In genomic region chr12:52211716-52212585, GRCh38 we compare ENCODE assay signal across 25 cellular contexts. TPM values are rescaled to one million over a fixed set of nuclear protein-coding genes. Genes with fewer than 3 reads are reported as not detected.
DNase-seq lines count a peak whose midpoint lies in the region; ATAC-seq and TF ChIP-seq lines count a peak whose summit lies in the region.
"Had no signal": no experiment of that assay in that cellular context is flagged by ENCODE, and none has a peak within 500 bp of the region (broad histone marks: within the 10 kb centered on the region; RNA-seq: fewer than 3 reads in every experiment).

No MANE protein-coding gene starts in this region.

- H2BK20ac ChIP-seq in IMR-90 (ENCODE audit: low read depth, low read length) = no peak overlapping the region; the same call in 1 of the 2 replicates

- no peak overlapping the region for H3K18ac ChIP-seq in IMR-90 (ENCODE audit: low read depth, low read length)

- 89% methylated on average over 1 of the region's 13 CpGs; no CpG with 5 or more reads in 1 of the 2 experiments for WGBS in IMR-90 (ENCODE audit: extremely low coverage in 2 of 2, insufficient read length in 1 of 2), 2 experiments
- 82 to 89% (median 86%) methylated on average over 13 of the region's 13 CpGs for WGBS in ovary, 3 donors

- TF ChIP-seq POLR2A in IMR-90 (IDR thresholded peaks at IDR 0.05; ENCODE audit: low read depth, low read length) = no peak
- no peak for TF ChIP-seq POLR2A in ovary (IDR thresholded peaks at IDR 0.05)

- H3K27me3 Mint-ChIP-seq in activated CD4-positive, alpha-beta memory T cell treated with anti-CD3 and anti-CD28 coated beads for 36 hours = peaks cover 13% of the 10 kb centered on the region

- H3K4me1 ChIP-seq in BE2C = peaks cover 50% of the 10 kb centered on the region
- peaks cover 10% of the 10 kb centered on the region for H3K4me1 ChIP-seq in IMR-90 (ENCODE audit: control insufficient read depth, insufficient read depth, low read length)
- no peaks in the 10 kb centered on the region for H3K4me1 ChIP-seq in ovary (ENCODE audit: insufficient read depth)

- H3K9ac ChIP-seq in IMR-90 (ENCODE audit: low read depth, low read length) = no peak overlapping the region
- H3K9ac ChIP-seq: SK-N-SH had no signal

- H3K9me3 ChIP-seq in BE2C (no peaks in the 10 kb centered on the region), IMR-90 (ENCODE audit: control insufficient read depth, insufficient read depth, low read length) (no peaks in the 10 kb centered on the region), ovary (no peaks in the 10 kb centered on the region)
- H3K9me3 ChIP-seq: gastrocnemius medialis, SK-N-SH, transverse colon had no signal

- H2AK5ac ChIP-seq in IMR-90 (ENCODE audit: low read depth, low read length) = peak overlapping the region; percentile 79

- no peak overlapping the region for H3K4me2 ChIP-seq in IMR-90 (ENCODE audit: low read depth, low read length)
- H3K4me2 ChIP-seq: GM23338, SK-N-SH had no signal

- H4K8ac ChIP-seq in IMR-90 (ENCODE audit: low read depth in 2 of 2, low read length in 2 of 2) = no peak overlapping the region

- no peak for TF ChIP-seq EP300 in ovary (IDR thresholded peaks at IDR 0.05)

- H3K9me3 Mint-ChIP-seq in activated CD4-positive, alpha-beta memory T cell treated with anti-CD3 and anti-CD28 coated beads for 36 hours = no peaks in the 10 kb centered on the region
- H3K9me3 Mint-ChIP-seq: activated B cell treated with CpG ODN at 0.5 μM for 24 hours; activated T-cell treated with anti-CD3 and anti-CD28 coated beads, Interleukin-2, amount 50 U/mL, for 72 hours; central memory CD8-positive, alpha-beta T cell; GM23338; IgD-negative memory B cell; nephron progenitor cell had no signal

- peaks cover 20% of the 10 kb centered on the region for H3K9me1 ChIP-seq in IMR-90 (ENCODE audit: insufficient read depth, low read length)

- dilution Hi-C loops in IMR-90 (cut with HindIII; ENCODE audit: low sequenced_read_pairs, unreplicated experiment) = no loop called here

- no peak overlapping the region for H2BK15ac ChIP-seq in IMR-90 (ENCODE audit: low read depth, low read length)

- H3K27ac Mint-ChIP-seq in activated CD4-positive, alpha-beta memory T cell treated with anti-CD3 and anti-CD28 coated beads for 36 hours = no peak overlapping the region
- H3K27ac Mint-ChIP-seq: activated B cell treated with CpG ODN at 0.5 μM for 24 hours; activated T-cell treated with anti-CD3 and anti-CD28 coated beads, Interleukin-2, amount 50 U/mL, for 72 hours; GM23338; IgD-negative memory B cell; nephron progenitor cell had no signal

- no peak for ATAC-seq in IMR-90 (ENCODE audit: low read depth)
- ATAC-seq: activated T-cell treated with anti-CD3 and anti-CD28 coated beads, Interleukin-2, amount 50 U/mL, for 72 hours; gastrocnemius medialis; GM23338; sciatic nerve had no signal

- in situ Hi-C loops in IMR-90 (cut with MboI; ENCODE audit: low sequenced_read_pairs) = no loop called here

- no peaks in the 10 kb centered on the region for H3K36me3 Mint-ChIP-seq in activated CD4-positive, alpha-beta memory T cell treated with anti-CD3 and anti-CD28 coated beads for 36 hours

- no peaks in the 10 kb centered on the region for H4K20me1 ChIP-seq in IMR-90 (ENCODE audit: insufficient read depth, low read length)

- intact Hi-C loops in IMR-90 (cut with micrococcal nuclease) (loop anchor here (2.0 to 10.0 kb wide), 4 partner anchors 55 to 663 kb away; no protein-coding TSS in a partner anchor), ovary (cut with DNase I) (loop anchor here in 3 of 4 donors (2.0 to 5.0 kb wide), 2 partner anchors 55 kb away; no protein-coding TSS in a partner anchor)
- intact Hi-C loops in activated CD4-positive, alpha-beta memory T cell treated with anti-CD3 and anti-CD28 coated beads for 36 hours (cut with micrococcal nuclease) = no loop called here

- H3K4me1 Mint-ChIP-seq in activated CD4-positive, alpha-beta memory T cell treated with anti-CD3 and anti-CD28 coated beads for 36 hours (ENCODE audit: low read depth) = no peaks in the 10 kb centered on the region
- H3K4me1 Mint-ChIP-seq: activated B cell treated with CpG ODN at 0.5 μM for 24 hours; central memory CD8-positive, alpha-beta T cell had no signal

- DNase-seq in BE2C (peak; percentile 5), IMR-90 (no peak), epidermal melanocyte (ENCODE audit: insufficient read length, low spot score) (peak; percentile 2), ovary (peak in 3 of 5 donors; percentile 6 to 19 (median 9)), NCI-H2029 treated with DMSO at 0.1 percent for 48 hours (lab: John Stamatoyannopoulos, UW) (no peak)
- DNase-seq in activated CD4-positive, alpha-beta memory T cell treated with anti-CD3 and anti-CD28 coated beads for 36 hours = no peak
- DNase-seq in activated naive CD4-positive, alpha-beta T cell treated with anti-CD3 and anti-CD28 coated beads, Interleukin-2, amount 50 U/mL, for 16 hours = no peak
- DNase-seq: activated B cell treated with CpG ODN at 0.5 μM for 24 hours; activated CD4-positive, alpha-beta T cell treated with anti-CD3 and anti-CD28 coated beads, Interleukin-2, amount 50 U/mL, for 1 hour; activated T-cell treated with anti-CD3 and anti-CD28 coated beads, Interleukin-2, amount 50 U/mL, for 72 hours; hippocampal formation; mammary epithelial cell; NCI-H2171; NCI-H510A treated with DMSO at 0.1 percent for 48 hours; nephron progenitor cell; SK-N-SH; stimulated activated CD4-positive, alpha-beta T cell treated with anti-CD3 and anti-CD28 coated beads, Interleukin-4, amount 100 ng/mL, for 24 hours; transverse colon had no signal

- no peaks in the 10 kb centered on the region for H3K79me1 ChIP-seq in IMR-90 (ENCODE audit: low read depth in 1 of 2, low read length in 2 of 2)

- H3K23ac ChIP-seq in IMR-90 (ENCODE audit: low read depth, low read length) = no peak overlapping the region

- no peaks in the 10 kb centered on the region for H3K36me3 ChIP-seq in BE2C
- no peaks in the 10 kb centered on the region for H3K36me3 ChIP-seq in IMR-90 (ENCODE audit: control insufficient read depth, insufficient read depth, low read length)
- H3K36me3 ChIP-seq in ovary = no peaks in the 10 kb centered on the region
- H3K36me3 ChIP-seq: gastrocnemius medialis, transverse colon had no signal

- no peak overlapping the region for H4K5ac ChIP-seq in IMR-90 (ENCODE audit: low read depth, low read length)

- no peak for TF ChIP-seq RAD21 in IMR-90 (IDR thresholded peaks at IDR 0.05; ENCODE audit: low read length)

- no TSS peak for BruUV-seq in IMR-90 (replicated peaks; lab: Mats Ljungman, UMichigan)

- no peak overlapping the region for H2AK9ac ChIP-seq in IMR-90 (replicated peaks; ENCODE audit: low read depth, low read length, poor library complexity)

- no peak overlapping the region for H3K4me3 Mint-ChIP-seq in activated CD4-positive, alpha-beta memory T cell treated with anti-CD3 and anti-CD28 coated beads for 36 hours
- H3K4me3 Mint-ChIP-seq: activated B cell treated with CpG ODN at 0.5 μM for 24 hours; activated T-cell treated with anti-CD3 and anti-CD28 coated beads, Interleukin-2, amount 50 U/mL, for 72 hours; central memory CD8-positive, alpha-beta T cell; GM23338; IgD-negative memory B cell; nephron progenitor cell had no signal

- H3K4ac ChIP-seq in IMR-90 (ENCODE audit: low read depth, low read length) = no peak overlapping the region

- H2BK120ac ChIP-seq in IMR-90 (ENCODE audit: low read depth, low read length) = 0 out of 2 replicates have a peak overlapping the region, but pooled peaks have one; percentile 53

- H2BK5ac ChIP-seq in IMR-90 (ENCODE audit: low read depth, low read length, poor library complexity, severe bottlenecking) = no peak overlapping the region

- no peak overlapping the region for H3K14ac ChIP-seq in IMR-90 (replicated peaks; ENCODE audit: low read depth, low read length)

- no peak overlapping the region; the same call in 1 of the 2 replicates for H4K91ac ChIP-seq in IMR-90 (ENCODE audit: insufficient read depth, low read depth, low read length)

- H3K27ac ChIP-seq in IMR-90 (ENCODE audit: insufficient read depth, low read length) = no peak overlapping the region
- no peak overlapping the region for H3K27ac ChIP-seq in ovary
- H3K27ac ChIP-seq: gastrocnemius medialis, transverse colon had no signal

- H3K4me3 ChIP-seq in BE2C (ENCODE audit: low read depth, low read length) (no peak overlapping the region), IMR-90 (ENCODE audit: insufficient read depth, low read depth, low read length) (no peak overlapping the region), ovary (no peak overlapping the region)
- H3K4me3 ChIP-seq: gastrocnemius medialis, GM23338, transverse colon had no signal

- TF ChIP-seq CTCF in BE2C (IDR thresholded peaks at IDR 0.05; ENCODE audit: low read depth, low read length) (no peak), IMR-90 (conservative IDR thresholded peaks at IDR 0.05; ENCODE audit: low read depth, low read length) (no peak), ovary (IDR thresholded peaks at IDR 0.05) (no peak)

- CTCF ChIA-PET in IMR-90 (lab: Yijun Ruan, JAX) = no interaction called here
- CTCF ChIA-PET in activated CD4-positive, alpha-beta memory T cell treated with anti-CD3 and anti-CD28 coated beads for 36 hours (lab: Charles Lee) = interaction anchor here (0.6 to 2.9 kb wide), 6 partner anchors 10 to 100 kb away, joined by 3 to 17 read pairs (median 4); no protein-coding TSS in a partner anchor

- H3K27me3 ChIP-seq in BE2C = no peaks in the 10 kb centered on the region
- no peaks in the 10 kb centered on the region for H3K27me3 ChIP-seq in IMR-90 (ENCODE audit: control insufficient read depth, insufficient read depth, low read length)
- no peaks in the 10 kb centered on the region for H3K27me3 ChIP-seq in ovary
- H3K27me3 ChIP-seq: gastrocnemius medialis, transverse colon had no signal

- H3K56ac ChIP-seq in IMR-90 (ENCODE audit: extremely low read depth, insufficient read depth, low read length) = no peak overlapping the region

- POLR2A ChIA-PET in IMR-90 (lab: Charles Lee; ENCODE audit: unreplicated experiment) = no interaction called here
- POLR2A ChIA-PET in activated CD4-positive, alpha-beta memory T cell treated with anti-CD3 and anti-CD28 coated beads for 36 hours (lab: Charles Lee) = no interaction called here

- no peak overlapping the region for H2AFZ ChIP-seq in IMR-90 (replicated peaks; ENCODE audit: low read length, poor library complexity)
- H2AFZ ChIP-seq: GM23338 had no signal

RNA-seq across cellular contexts. Expression of gene KRT80, which starts 20.1 kb away (rescaled TPM):
- polyA plus RNA-seq in BE2C (2012; ENCODE audit: insufficient read depth, insufficient read length, low read depth) = 0.52 TPM
- total RNA-seq in IMR-90 (2012; rRNA removed) = 0.54 and 0.56 TPM in 2 replicates
- polyA plus RNA-seq in IMR-90 (2012; rRNA removed) = 3.4 TPM in 2 replicates
- 1.2 and 2.4 TPM in 2 replicates for polyA plus RNA-seq in IMR-90 (2012; cell fraction: cytosol; rRNA removed)
- polyA plus RNA-seq in IMR-90 (2012; cell fraction: nucleus; rRNA removed; ENCODE audit: low replicate concordance) = 14.7 and 18.0 TPM in 2 replicates
- total RNA-seq in ovary = 10 to 100 TPM in 1 of 7 donors, 1 to 10 TPM in 2, under 1 TPM in 3, not detected in 1; 0.05 to 13.2 (median 0.99) TPM
- polyA plus RNA-seq in ovary = 1 to 10 TPM in 1 of 2 donors, under 1 TPM in 1; 0.11 to 6.2 TPM
- not detected for total RNA-seq in activated CD4-positive, alpha-beta memory T cell treated with anti-CD3 and anti-CD28 coated beads for 36 hours
- total RNA-seq: activated B cell treated with CpG ODN at 0.5 μM for 24 hours; activated T-cell treated with anti-CD3 and anti-CD28 coated beads, Interleukin-2, amount 50 U/mL, for 72 hours; GM23338; OCI-LY7; T-helper 1 cell treated with Interleukin-12 subunit alpha and Interleukin-12 subunit beta and Interleukin-4 antibody, amounts not matched to agents 30 ng/mL and 1 ng/mL, for 36 hours had no signal
- polyA plus RNA-seq: GM23338, IgD-negative memory B cell had no signal

RNA-seq across cellular contexts. Expression of gene KRT7, which starts 21.1 kb away (rescaled TPM):
- polyA plus RNA-seq in BE2C (2012; ENCODE audit: insufficient read depth, insufficient read length, low read depth) = 1.7 TPM
- total RNA-seq in IMR-90 (2012; rRNA removed) = 0.54 and 1.4 TPM in 2 replicates
- polyA plus RNA-seq in IMR-90 (2012; rRNA removed) = 1.4 and 1.7 TPM in 2 replicates
- 2.5 and 3.4 TPM in 2 replicates for polyA plus RNA-seq in IMR-90 (2012; cell fraction: cytosol; rRNA removed)
- 0.60 and 1.7 TPM in 2 replicates for polyA plus RNA-seq in IMR-90 (2012; cell fraction: nucleus; rRNA removed; ENCODE audit: low replicate concordance)
- 100 to 1,000 TPM in 1 of 7 donors, 10 to 100 TPM in 4, 1 to 10 TPM in 1, not detected in 1; 3.7 to 379 (median 29.1) TPM for total RNA-seq in ovary
- 1 to 10 TPM in 1 of 2 donors, under 1 TPM in 1; 0.37 to 2.1 TPM for polyA plus RNA-seq in ovary
- total RNA-seq in activated CD4-positive, alpha-beta memory T cell treated with anti-CD3 and anti-CD28 coated beads for 36 hours = 1 to 10 TPM; 3.5 to 3.7 TPM
- total RNA-seq: OCI-LY7 had no signal
- polyA plus RNA-seq: IgD-negative memory B cell had no signal

Comparison
In these comparisons a context has a peak if more than half of its experiments do, and no peak if none do; other contexts are left out.
1. DNase-seq: peak in BE2C (single experiment), epidermal melanocyte (single experiment) and ovary (3 of 5); none in IMR-90 (single experiment), activated CD4-positive, alpha-beta memory T cell treated with anti-CD3 and anti-CD28 coated beads for 36 hours (single experiment), activated naive CD4-positive, alpha-beta T cell treated with anti-CD3 and anti-CD28 coated beads, Interleukin-2, amount 50 U/mL, for 16 hours (single experiment) and NCI-H2029 treated with DMSO at 0.1 percent for 48 hours (single experiment).